8 cellular contexts compared by ENCODE assay signal in the genomic region with DNA sequence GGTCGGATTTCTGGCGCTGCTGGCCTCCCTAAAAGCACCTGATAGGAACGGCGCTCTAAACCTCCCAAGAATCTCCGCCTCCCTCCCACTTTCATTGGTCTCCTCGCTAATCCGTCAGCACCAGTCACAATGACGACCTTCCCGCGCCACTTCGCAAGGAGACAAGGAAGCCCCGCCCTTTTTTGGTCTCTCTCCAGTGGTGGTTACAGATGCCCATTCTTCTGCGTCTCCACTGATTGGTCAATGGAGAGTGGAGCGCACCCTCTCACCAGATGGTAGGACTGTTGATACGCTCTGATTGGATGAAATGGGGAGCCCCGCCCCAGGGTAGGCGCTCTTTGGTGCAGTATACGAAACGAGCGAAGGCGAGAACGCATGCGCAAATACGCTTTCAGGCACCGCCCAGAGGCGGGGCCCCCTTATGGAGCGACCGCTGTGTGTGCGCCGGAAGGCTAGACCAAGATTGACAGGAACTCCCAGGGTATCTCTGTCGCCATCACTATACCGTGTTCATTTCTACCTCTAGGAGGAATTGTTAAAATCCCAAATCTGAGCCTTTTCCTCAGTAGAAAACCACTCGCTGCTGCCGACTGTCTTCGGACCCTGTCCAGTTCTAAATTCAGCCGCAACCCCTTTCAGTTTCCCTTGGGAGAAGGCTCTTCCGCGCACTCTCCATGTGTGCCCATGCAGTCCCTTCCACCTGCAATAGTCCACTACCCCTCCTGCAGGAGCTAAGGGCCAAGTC. TPM values are rescaled to one million over a fixed set of nuclear protein-coding genes. Genes with fewer than 3 reads are reported as not detected.
DNase-seq lines count a peak whose midpoint lies in the region; ATAC-seq lines count a peak whose summit lies in the region.

No MANE protein-coding gene starts in this region.

- peak overlapping the region; percentile 97 to 98 for H3K4me3 Mint-ChIP-seq in effector memory CD8-positive, alpha-beta T cell

- peak overlapping the region; percentile 99 to 100 for H3K27ac Mint-ChIP-seq in effector memory CD8-positive, alpha-beta T cell

- peak; percentile 100 for DNase-seq in COR-L47 (lab: John Stamatoyannopoulos, UW)
- peak; percentile 100 for DNase-seq in HT1080 (ENCODE audit: low read depth)
- DNase-seq in NOMO-1 (lab: John Stamatoyannopoulos, UW; ENCODE audit: unreplicated experiment in 2 of 2) = peak; percentile 100
- DNase-seq in activated CD8-positive, alpha-beta memory T cell treated with anti-CD3 and anti-CD28 coated beads for 48 hours (ENCODE audit: low read depth in 2 of 3, low spot score in 2 of 3) = peak; percentile 78 to 96 (median 95)
- DNase-seq in effector memory CD8-positive, alpha-beta T cell = peak; percentile 96 to 99 (median 97)
- peak; percentile 100 for DNase-seq in medulla oblongata (ENCODE audit: extremely low spot score)
- peak; percentile 97 to 99 (median 97) for DNase-seq in stimulated activated CD4-positive, alpha-beta T cell treated with anti-CD3 and anti-CD28 coated beads, TNF-alpha, amount 100 ng/mL, for 48 hours (ENCODE audit: low read depth in 3 of 3)

- H3K4me1 Mint-ChIP-seq in effector memory CD8-positive, alpha-beta T cell (ENCODE audit: low read depth in 2 of 2) = peaks cover 42 to 46% of the 10 kb centered on the region in 2 donors

- H3K36me3 Mint-ChIP-seq in effector memory CD8-positive, alpha-beta T cell (ENCODE audit: insufficient read depth) = peaks cover 75% of the 10 kb centered on the region

- ATAC-seq in GM21367 (IDR thresholded peaks at IDR 0.05; ENCODE audit: unreplicated experiment) = peak; percentile 55
- ATAC-seq in effector memory CD8-positive, alpha-beta T cell (replicated peaks) = peak; percentile 72

- no peaks in the 10 kb centered on the region for H3K27me3 Mint-ChIP-seq in effector memory CD8-positive, alpha-beta T cell

- H3K9me3 Mint-ChIP-seq in effector memory CD8-positive, alpha-beta T cell = no peaks in the 10 kb centered on the region

RNA-seq across cellular contexts. Expression of gene HNRNPL, which starts 0.6 kb away (rescaled TPM):
- 419 and 531 TPM in 2 replicates for total RNA-seq in HT1080 (2014; rRNA removed; shearing (Covaris generic))
- polyA plus RNA-seq in HT1080 (2015; cell fraction: cytosol; rRNA removed) = 336 and 373 TPM in 2 replicates
- 497 and 507 TPM in 2 replicates for polyA plus RNA-seq in HT1080 (2015; cell fraction: nucleus; rRNA removed)

RNA-seq across cellular contexts. Expression of gene ECH1, which starts 18.8 kb away (rescaled TPM):
- total RNA-seq in HT1080 (2014; rRNA removed; shearing (Covaris generic)) = 15.0 and 31.0 TPM in 2 replicates
- polyA plus RNA-seq in HT1080 (2015; cell fraction: cytosol; rRNA removed) = 53.8 and 55.6 TPM in 2 replicates
- 41.9 and 48.1 TPM in 2 replicates for polyA plus RNA-seq in HT1080 (2015; cell fraction: nucleus; rRNA removed)

RNA-seq across cellular contexts. Expression of gene RINL, which starts 27.7 kb away (rescaled TPM):
- total RNA-seq in HT1080 (2014; rRNA removed; shearing (Covaris generic)) = 5.2 and 5.3 TPM in 2 replicates
- 9.2 and 9.7 TPM in 2 replicates for polyA plus RNA-seq in HT1080 (2015; cell fraction: cytosol; rRNA removed)
- 11.8 and 14.0 TPM in 2 replicates for polyA plus RNA-seq in HT1080 (2015; cell fraction: nucleus; rRNA removed)

RNA-seq across cellular contexts. Expression of gene LGALS4, which starts 37.7 kb away (rescaled TPM):
- total RNA-seq in HT1080 (2014; rRNA removed; shearing (Covaris generic)) = 0.11 TPM in 1 of 2 replicates, not detected in the other
- not detected in 2 replicates for polyA plus RNA-seq in HT1080 (2015; cell fraction: cytosol; rRNA removed)
- not detected in 2 replicates for polyA plus RNA-seq in HT1080 (2015; cell fraction: nucleus; rRNA removed)

RNA-seq across cellular contexts. Expression of gene SIRT2, which starts 49.0 kb away (rescaled TPM):
- total RNA-seq in HT1080 (2014; rRNA removed; shearing (Covaris generic)) = 30.8 and 33.6 TPM in 2 replicates
- 21.1 and 21.8 TPM in 2 replicates for polyA plus RNA-seq in HT1080 (2015; cell fraction: cytosol; rRNA removed)
- polyA plus RNA-seq in HT1080 (2015; cell fraction: nucleus; rRNA removed) = 23.1 and 27.8 TPM in 2 replicates

Comparison
In these comparisons a context has a peak if more than half of its experiments do, and no peak if none do; other contexts are left out.
1. Peak in every context shown above with its lines: DNase-seq and ATAC-seq.